ENCODE assay signal across 21 cellular contexts in genomic region chr20:38267251-38267650, GRCh38. TPM values are rescaled to one million over a fixed set of nuclear protein-coding genes. Genes with fewer than 3 reads are reported as not detected.
DNase-seq lines count a peak whose midpoint lies in the region; ATAC-seq, FAIRE-seq and TF ChIP-seq lines count a peak whose summit lies in the region.
"Had no signal": no experiment of that assay in that cellular context is flagged by ENCODE, and none has a peak within 500 bp of the region (broad histone marks: within the 10 kb centered on the region; RNA-seq: fewer than 3 reads in every experiment).

No MANE protein-coding gene starts in this region.

- no peak overlapping the region for H3K18ac ChIP-seq in IMR-90 (ENCODE audit: low read depth, low read length)

- in situ Hi-C loops in IMR-90 (cut with MboI; ENCODE audit: low sequenced_read_pairs), result no loop called here

- H3K36me3 ChIP-seq in IMR-90 (ENCODE audit: control insufficient read depth, insufficient read depth, low read length) (no peaks in the 10 kb centered on the region), breast epithelium (no peaks in the 10 kb centered on the region)
- H3K36me3 ChIP-seq: BE2C had no signal

- H3K4ac ChIP-seq in IMR-90 (ENCODE audit: low read depth, low read length), result peak overlapping the region; percentile 24; the same call in 1 of the 2 replicates

- H3K27ac ChIP-seq in IMR-90 (ENCODE audit: insufficient read depth, low read length), result no peak overlapping the region
- H3K27ac ChIP-seq in coronary artery, result no peak overlapping the region
- H3K27ac ChIP-seq in breast epithelium, result no peak overlapping the region

- CTCF ChIA-PET in IMR-90 (lab: Yijun Ruan, JAX), result no interaction called here

- H3K9ac ChIP-seq in IMR-90 (ENCODE audit: low read depth, low read length), result no peak overlapping the region

- intact Hi-C loops in IMR-90 (cut with micrococcal nuclease) (no loop called here), breast epithelium (cut with DNase I; ENCODE audit: low total_unique reads) (no loop called here)

- no peak overlapping the region for H2BK5ac ChIP-seq in IMR-90 (ENCODE audit: low read depth, low read length, poor library complexity, severe bottlenecking)

- H3K27me3 ChIP-seq in IMR-90 (ENCODE audit: control insufficient read depth, insufficient read depth, low read length), result no peaks in the 10 kb centered on the region
- no peaks in the 10 kb centered on the region for H3K27me3 ChIP-seq in breast epithelium

- no peak overlapping the region for H4K8ac ChIP-seq in IMR-90 (ENCODE audit: low read depth in 2 of 2, low read length in 2 of 2)

- no peak overlapping the region for H4K5ac ChIP-seq in IMR-90 (ENCODE audit: low read depth, low read length)

- BruUV-seq in IMR-90 (replicated peaks; lab: Mats Ljungman, UMichigan), result no TSS peak

- no peak overlapping the region for H2BK120ac ChIP-seq in IMR-90 (ENCODE audit: low read depth, low read length)

- H2BK15ac ChIP-seq in IMR-90 (ENCODE audit: low read depth, low read length), result no peak overlapping the region

- no peak for TF ChIP-seq CTCF in IMR-90 (conservative IDR thresholded peaks at IDR 0.05; ENCODE audit: low read depth, low read length)
- TF ChIP-seq CTCF in fibroblast of the aortic adventitia (IDR thresholded peaks at IDR 0.05; ENCODE audit: insufficient read depth, low read length), result no peak
- no peak for TF ChIP-seq CTCF in coronary artery (IDR thresholded peaks at IDR 0.05)
- TF ChIP-seq CTCF in breast epithelium (IDR thresholded peaks at IDR 0.05), result no peak

- H4K91ac ChIP-seq in IMR-90 (ENCODE audit: insufficient read depth, low read depth, low read length), result no peak overlapping the region

- no CpG with 5 or more reads among the region's 2 CpGs for WGBS in IMR-90 (ENCODE audit: extremely low coverage in 2 of 2, insufficient read length in 1 of 2), 2 experiments

- no peak overlapping the region for H3K56ac ChIP-seq in IMR-90 (ENCODE audit: extremely low read depth, insufficient read depth, low read length)

- H2AFZ ChIP-seq in IMR-90 (replicated peaks; ENCODE audit: low read length, poor library complexity), result no peak overlapping the region

- H2AK9ac ChIP-seq in IMR-90 (replicated peaks; ENCODE audit: low read depth, low read length, poor library complexity), result no peak overlapping the region

- TF ChIP-seq POLR2A in IMR-90 (IDR thresholded peaks at IDR 0.05; ENCODE audit: low read depth, low read length), result no peak
- no peak for TF ChIP-seq POLR2A in breast epithelium (IDR thresholded peaks at IDR 0.05)
- TF ChIP-seq POLR2A in GM12892 (IDR thresholded peaks at IDR 0.05; ENCODE audit: low read depth, low read length), result no peak

- dilution Hi-C loops in IMR-90 (cut with HindIII; ENCODE audit: low sequenced_read_pairs, unreplicated experiment), result no loop called here

- no peak overlapping the region for H2BK20ac ChIP-seq in IMR-90 (ENCODE audit: low read depth, low read length)

- H4K20me1 ChIP-seq in IMR-90 (ENCODE audit: insufficient read depth, low read length), result no peaks in the 10 kb centered on the region

- H3K4me1 ChIP-seq in IMR-90 (ENCODE audit: control insufficient read depth, insufficient read depth, low read length), result peaks cover 14% of the 10 kb centered on the region
- H3K4me1 ChIP-seq in breast epithelium, result no peaks in the 10 kb centered on the region
- H3K4me1 ChIP-seq: BE2C, Caco-2 had no signal

- H3K4me2 ChIP-seq in IMR-90 (ENCODE audit: low read depth, low read length), result no peak overlapping the region

- no peak overlapping the region for H3K23ac ChIP-seq in IMR-90 (ENCODE audit: low read depth, low read length)

- no peak overlapping the region for H2AK5ac ChIP-seq in IMR-90 (ENCODE audit: low read depth, low read length)

- H3K9me3 ChIP-seq in IMR-90 (ENCODE audit: control insufficient read depth, insufficient read depth, low read length), result no peaks in the 10 kb centered on the region
- H3K9me3 ChIP-seq in breast epithelium, result peaks cover 0 to 6% of the 10 kb centered on the region in 2 donors
- H3K9me3 ChIP-seq: BE2C had no signal

- no peak overlapping the region for H3K4me3 ChIP-seq in IMR-90 (ENCODE audit: insufficient read depth, low read depth, low read length)
- no peak overlapping the region for H3K4me3 ChIP-seq in fibroblast of the aortic adventitia (ENCODE audit: low read depth, low read length)
- no peak overlapping the region for H3K4me3 ChIP-seq in coronary artery
- H3K4me3 ChIP-seq in breast epithelium, result no peak overlapping the region

- DNase-seq in AML-193 (lab: John Stamatoyannopoulos, UW) (peak; percentile 9 to 45), IMR-90 (no peak), dermis blood vessel endothelial cell (peak; percentile 37), fibroblast of the aortic adventitia (ENCODE audit: low read depth) (peak; percentile 56), coronary artery (ENCODE audit: low spot score) (no peak), breast epithelium (ENCODE audit: low spot score in 2 of 2) (no peak), mesenteric fat pad (ENCODE audit: low spot score) (no peak), GM12892 (ENCODE audit: insufficient read length) (no peak)
- DNase-seq: BE2C; C1 segment of cervical spinal cord; Caco-2; CD4-positive, alpha-beta T cell; GOT3; H7; HFFc6 had no signal

- H3K79me1 ChIP-seq in IMR-90 (ENCODE audit: low read depth in 1 of 2, low read length in 2 of 2), result no peaks in the 10 kb centered on the region

- H3K9me1 ChIP-seq in IMR-90 (ENCODE audit: insufficient read depth, low read length), result peaks cover 7% of the 10 kb centered on the region

- ATAC-seq in IMR-90 (ENCODE audit: low read depth), result no peak
- ATAC-seq: HCT116 had no signal

- no peak for FAIRE-seq in GM12892 (lab: Jason Lieb, UNC)
- FAIRE-seq: D721Med, G401.6, GM12891 had no signal

- no peak for TF ChIP-seq RAD21 in IMR-90 (IDR thresholded peaks at IDR 0.05; ENCODE audit: low read length)

- no peak overlapping the region for H3K14ac ChIP-seq in IMR-90 (replicated peaks; ENCODE audit: low read depth, low read length)

- POLR2A ChIA-PET in IMR-90 (lab: Charles Lee; ENCODE audit: unreplicated experiment), result no interaction called here

TF ChIP-seq in IMR-90, 13 proteins besides CTCF, POLR2A, EP300 and RAD21:
- TF ChIP-seq RCOR1 (IDR thresholded peaks at IDR 0.05; ENCODE audit: insufficient replicate concordance, low read length) (no peak), CEBPB (IDR thresholded peaks at IDR 0.05; ENCODE audit: low read depth, low read length) (no peak), FOS (IDR thresholded peaks at IDR 0.05; ENCODE audit: low read depth, low read length) (no peak)

RNA-seq across cellular contexts. Expression of gene KIAA1755, which starts 6.7 kb away (rescaled TPM):
- total RNA-seq in IMR-90 (2012; rRNA removed) (2.2 and 2.5 TPM in 2 replicates), dermis blood vessel endothelial cell (0.05 and 0.51 TPM in 2 replicates), fibroblast of the aortic adventitia (ENCODE audit: low replicate concordance) (4.9 and 10.8 TPM in 2 replicates), breast epithelium (1 to 10 TPM; 2.1 to 5.1 (median 4.3) TPM), mesenteric fat pad (5.6 TPM)
- 4.7 and 5.1 TPM in 2 replicates for polyA plus RNA-seq in IMR-90 (2012; rRNA removed)
- polyA plus RNA-seq in IMR-90 (2012; cell fraction: cytosol; rRNA removed), result 1.7 and 2.4 TPM in 2 replicates
- polyA plus RNA-seq in IMR-90 (2012; cell fraction: nucleus; rRNA removed; ENCODE audit: low replicate concordance), result 18.1 and 26.1 TPM in 2 replicates
- polyA plus RNA-seq in GM12892 (2012; ENCODE audit: missing spikeins), result not detected
- total RNA-seq: CD4-positive, alpha-beta T cell had no signal
- polyA plus RNA-seq: IgD-negative memory B cell had no signal

RNA-seq across cellular contexts. Expression of gene BPI, which starts 36.7 kb away (rescaled TPM):
- total RNA-seq in IMR-90 (2012; rRNA removed), result not detected in 2 replicates
- polyA plus RNA-seq in IMR-90 (2012; rRNA removed), result 0.05 and 0.06 TPM in 2 replicates
- polyA plus RNA-seq in IMR-90 (2012; cell fraction: cytosol; rRNA removed), result 0.10 TPM in 1 of 2 replicates, not detected in the other
- polyA plus RNA-seq in IMR-90 (2012; cell fraction: nucleus; rRNA removed; ENCODE audit: low replicate concordance), result 0.03 and 0.09 TPM in 2 replicates
- total RNA-seq in dermis blood vessel endothelial cell, result not detected in 2 replicates
- total RNA-seq in fibroblast of the aortic adventitia (ENCODE audit: low replicate concordance), result 1.4 TPM in 1 of 2 replicates, not detected in the other
- under 1 TPM in 1 of 3 donors, not detected in 2; 0.59 TPM for total RNA-seq in breast epithelium
- total RNA-seq in mesenteric fat pad, result not detected
- polyA plus RNA-seq in GM12892 (2012; ENCODE audit: missing spikeins), result not detected
- total RNA-seq: A172, Caco-2, H7, HFFc6 had no signal
- polyA plus RNA-seq: IgD-negative memory B cell had no signal

Comparison
In these comparisons a context has a peak if more than half of its experiments do, and no peak if none do; other contexts are left out.
1. DNase-seq: peak in AML-193 (2 of 2), dermis blood vessel endothelial cell (single experiment) and fibroblast of the aortic adventitia (single experiment); none in IMR-90 (single experiment), coronary artery (single experiment), breast epithelium (0 of 2), mesenteric fat pad (single experiment) and GM12892 (single experiment).